8 cellular contexts compared by ENCODE assay signal in the genomic region with DNA sequence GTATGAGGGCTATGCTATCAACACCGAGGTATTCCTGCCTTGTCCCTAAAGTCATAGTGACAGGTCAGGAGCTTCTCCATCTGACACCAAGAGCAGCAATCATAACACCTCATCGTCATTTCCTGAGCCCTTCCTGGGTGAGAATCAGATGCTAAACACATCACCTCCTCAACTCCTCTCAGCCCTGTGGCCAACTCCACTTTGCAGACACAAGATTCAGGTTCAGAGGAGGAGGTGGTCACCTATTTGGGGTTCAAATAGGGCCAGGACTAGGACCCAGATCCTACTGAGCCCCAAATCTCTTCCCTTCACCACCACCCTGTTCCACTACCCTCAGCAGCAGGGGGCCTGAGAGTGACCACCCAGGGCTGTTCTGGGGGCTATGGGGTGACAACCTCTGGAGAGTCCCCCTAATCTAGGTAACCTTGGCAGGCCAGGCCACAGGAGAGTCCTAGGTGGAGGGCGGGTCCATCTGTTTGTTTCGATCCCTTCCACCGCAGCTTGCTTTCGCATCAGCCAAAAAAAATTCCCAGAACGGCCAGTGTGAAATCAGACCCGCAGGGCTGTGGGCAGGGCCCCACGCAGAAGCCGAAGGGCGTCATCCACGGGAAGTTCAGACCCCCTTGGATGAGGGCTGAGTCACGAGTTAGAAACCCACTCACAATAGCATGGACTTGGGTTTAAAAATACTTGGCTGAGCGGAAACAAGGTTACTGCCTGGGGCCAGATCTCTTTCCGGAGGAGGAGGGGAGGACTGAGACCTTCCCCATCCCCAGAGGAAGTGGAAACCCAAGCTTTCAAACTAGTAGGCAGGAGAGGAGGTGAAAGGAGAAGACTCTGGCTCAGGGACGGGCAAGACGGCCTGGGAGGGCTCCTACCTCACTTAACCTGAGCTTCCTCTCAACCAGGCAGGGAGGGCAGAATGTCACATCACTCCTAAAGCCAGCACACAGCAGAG. TPM values are rescaled to one million over a fixed set of nuclear protein-coding genes. Genes with fewer than 3 reads are reported as not detected.
DNase-seq lines count a peak whose midpoint lies in the region; ATAC-seq and TF ChIP-seq lines count a peak whose summit lies in the region.
"Had no signal": no experiment of that assay in that cellular context is flagged by ENCODE, and none has a peak within 500 bp of the region (broad histone marks: within the 10 kb centered on the region; RNA-seq: fewer than 3 reads in every experiment).

No MANE protein-coding gene starts in this region.

- peak overlapping the region; percentile 16 for H4K12ac ChIP-seq in trophoblast cell (ENCODE audit: low read depth, low read length)

- H3K9me3 ChIP-seq in HUES64 (ENCODE audit: insufficient read depth, low read depth, low read length) (no peaks in the 10 kb centered on the region), esophagus muscularis mucosa (no peaks in the 10 kb centered on the region), trophoblast cell (ENCODE audit: insufficient read depth, low read depth, low read length) (peaks cover 2% of the 10 kb centered on the region)

- H2AK5ac ChIP-seq in trophoblast cell (ENCODE audit: low read length), result peak overlapping the region; percentile 31

- no peak overlapping the region for H3K23ac ChIP-seq in trophoblast cell (ENCODE audit: low read length)

- intact Hi-C loops in esophagus muscularis mucosa (cut with DNase I), result no loop called here

- H2BK120ac ChIP-seq in trophoblast cell (ENCODE audit: insufficient read depth, low read length, poor library complexity), result peak overlapping the region; percentile 16

- H3K14ac ChIP-seq in trophoblast cell (ENCODE audit: low read length), result peak overlapping the region; percentile 21

- WGBS in HUES64, result 47% methylated on average over 17 of the region's 17 CpGs
- WGBS in esophagus muscularis mucosa, result 53% methylated on average over 5 of the region's 17 CpGs
- WGBS in trophoblast cell (ENCODE audit: extremely low coverage, insufficient coverage, insufficient read length), result no CpG with 5 or more reads among the region's 17 CpGs

- H3K27me3 ChIP-seq in HUES64 (ENCODE audit: insufficient read depth, low read length), result no peaks in the 10 kb centered on the region
- H3K27me3 ChIP-seq in esophagus muscularis mucosa, result no peaks in the 10 kb centered on the region
- no peaks in the 10 kb centered on the region for H3K27me3 ChIP-seq in trophoblast cell (ENCODE audit: insufficient read depth, low read length)

- H3K9ac ChIP-seq in HUES64 (ENCODE audit: low read depth, low read length) (no peak overlapping the region), trophoblast cell (ENCODE audit: low read length) (no peak overlapping the region)

- H2AFZ ChIP-seq in trophoblast cell (ENCODE audit: insufficient read depth, low read length, poor library complexity), result no peak overlapping the region

- peak overlapping the region; percentile 67 for H3K18ac ChIP-seq in trophoblast cell (ENCODE audit: low read length)

- peak overlapping the region; percentile 1 for H3K4me2 ChIP-seq in trophoblast cell (ENCODE audit: low read length)

- peaks cover 19% of the 10 kb centered on the region for H3K4me1 ChIP-seq in HUES64 (ENCODE audit: insufficient read depth, low read length)
- peaks cover 39 to 65% (median 52%) of the 10 kb centered on the region in 4 donors for H3K4me1 ChIP-seq in esophagus muscularis mucosa
- H3K4me1 ChIP-seq in trophoblast cell (ENCODE audit: control insufficient read depth in 1 of 2, insufficient read depth in 2 of 2, low read length in 2 of 2), result peaks cover 16 to 29% of the 10 kb centered on the region in 2 experiments

- no peak overlapping the region for H3K4me3 ChIP-seq in HUES64 (ENCODE audit: low read length)
- peak overlapping the region in 2 of 4 donors; percentile 7 to 25 for H3K4me3 ChIP-seq in esophagus muscularis mucosa
- H3K4me3 ChIP-seq in trophoblast cell (ENCODE audit: low read depth, low read length), result no peak overlapping the region

- H4K8ac ChIP-seq in trophoblast cell (ENCODE audit: low read depth, low read length), result peak overlapping the region; percentile 68

- H3K4ac ChIP-seq in trophoblast cell (ENCODE audit: low read depth, low read length), result peak overlapping the region; percentile 52

- H4K91ac ChIP-seq in trophoblast cell (ENCODE audit: low read depth, low read length), result peak overlapping the region; percentile 60

- ATAC-seq in GM19455 (IDR thresholded peaks at IDR 0.05; ENCODE audit: unreplicated experiment) (peak; percentile 39), HG03565 (IDR thresholded peaks at IDR 0.05; ENCODE audit: unreplicated experiment) (no peak)

- H3K27ac ChIP-seq in HUES64 (ENCODE audit: low read depth, low read length), result peak overlapping the region; percentile 54
- peak overlapping the region; percentile 33 to 73 (median 54) for H3K27ac ChIP-seq in esophagus muscularis mucosa (replicated peaks in 1 of 4)
- H3K27ac ChIP-seq in trophoblast cell (ENCODE audit: low read depth, low read length), result peak overlapping the region; percentile 52

- TF ChIP-seq CTCF in esophagus muscularis mucosa (IDR thresholded peaks at IDR 0.05), result no peak

- H2BK12ac ChIP-seq in trophoblast cell (ENCODE audit: low read length), result peak overlapping the region; percentile 16

- no peak for TF ChIP-seq EP300 in esophagus muscularis mucosa (IDR thresholded peaks at IDR 0.05)

- peak; percentile 33 for DNase-seq in activated CD4-positive, alpha-beta T cell treated with anti-CD3 and anti-CD28 coated beads, Interleukin-2, amount 50 U/mL, for 1 hour
- no peak for DNase-seq in esophagus muscularis mucosa (ENCODE audit: extremely low spot score)
- peak; percentile 43 to 69 for DNase-seq in trophoblast cell
- no peak for DNase-seq in LoVo (ENCODE audit: low spot score)

- H3K36me3 ChIP-seq in HUES64 (ENCODE audit: insufficient read depth, low read length), result no peaks in the 10 kb centered on the region
- peaks cover 0 to 5% (median 0%) of the 10 kb centered on the region in 4 donors for H3K36me3 ChIP-seq in esophagus muscularis mucosa
- H3K36me3 ChIP-seq in trophoblast cell (ENCODE audit: control insufficient read depth in 1 of 2, insufficient read depth in 2 of 2, low read length in 2 of 2), result peaks cover 3 to 5% of the 10 kb centered on the region in 2 experiments

- peak overlapping the region; percentile 70 for H2BK5ac ChIP-seq in trophoblast cell (ENCODE audit: low read depth, low read length, poor library complexity)

- peaks cover 6% of the 10 kb centered on the region for H3K79me2 ChIP-seq in trophoblast cell (ENCODE audit: control insufficient read depth, insufficient read depth, low read length, poor library complexity)

- peaks cover 7% of the 10 kb centered on the region for H3K79me1 ChIP-seq in trophoblast cell (ENCODE audit: low read length)

- TF ChIP-seq POLR2A in esophagus muscularis mucosa (IDR thresholded peaks at IDR 0.05; ENCODE audit: low read depth), result no peak

RNA-seq across cellular contexts. Expression of a gene that starts 8.7 kb away (rescaled TPM):
- 5.6 TPM for polyA plus RNA-seq in HUES64 (2013, experiment 1 of 2)
- polyA plus RNA-seq in HUES64 (2013, experiment 2 of 2), result 6.5 TPM
- total RNA-seq in esophagus muscularis mucosa, result 10 to 100 TPM; 18.8 to 21.8 (median 19.4) TPM
- polyA plus RNA-seq in trophoblast cell (2013), result 29.6 and 30.3 TPM in 2 replicates

RNA-seq across cellular contexts. Expression of a gene that starts 14.7 kb away (rescaled TPM):
- not detected for polyA plus RNA-seq in HUES64 (2013, experiment 1 of 2)
- not detected for polyA plus RNA-seq in HUES64 (2013, experiment 2 of 2)
- not detected for total RNA-seq in esophagus muscularis mucosa
- polyA plus RNA-seq in trophoblast cell (2013), result not detected in 2 replicates
- total RNA-seq: subcutaneous adipose tissue had no signal

Comparison
In these comparisons a context has a peak if more than half of its experiments do, and no peak if none do; other contexts are left out.
1. DNase-seq: peak in activated CD4-positive, alpha-beta T cell treated with anti-CD3 and anti-CD28 coated beads, Interleukin-2, amount 50 U/mL, for 1 hour (single experiment) and trophoblast cell (2 of 2); none in esophagus muscularis mucosa (single experiment) and LoVo (single experiment).
2. Peak in every context shown above with its lines, with median percentiles within 50 percentile points of each other: H3K27ac ChIP-seq.